ENCODE assay signal across 2 cellular contexts in the genomic region with DNA sequence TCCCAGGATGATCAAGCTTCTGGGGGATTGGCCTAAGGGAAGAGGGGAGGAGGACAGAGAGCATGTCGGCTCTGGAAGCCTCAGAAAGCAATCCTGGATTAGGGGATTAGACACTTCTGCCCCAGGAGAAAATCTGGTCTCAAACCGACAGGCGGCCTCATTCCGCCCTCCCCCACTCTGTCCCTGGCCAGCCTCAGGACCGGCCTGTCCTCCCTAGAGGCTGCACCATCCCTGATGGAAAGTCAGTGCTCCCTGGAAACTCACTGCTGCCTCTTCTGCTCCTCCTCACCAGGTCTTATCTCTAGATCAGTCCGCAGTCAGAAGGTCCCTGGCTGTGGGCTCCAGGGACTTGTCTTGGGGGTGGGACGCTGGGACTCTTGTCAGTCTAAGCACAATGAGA.
TF ChIP-seq lines count a peak whose summit lies in the region.

No MANE protein-coding gene starts in this region.

TF ChIP-seq in K562, 482 proteins besides CTCF, POLR2A, EP300 and RAD21:
- peak; percentile 71; the same call in 1 of the 2 replicates for TF ChIP-seq ZNF263 (CRISPR knock-in tag; IDR thresholded peaks at IDR 0.05; ENCODE audit: borderline replicate concordance)
- TF ChIP-seq MECOM (CRISPR knock-in tag; IDR thresholded peaks at IDR 0.05): no peak
- TF ChIP-seq EHMT2 (IDR thresholded peaks at IDR 0.05): 0 out of 2 replicates have a peak, but pooled peaks have one; percentile 23

TF ChIP-seq in WTC11, 78 proteins besides CTCF, POLR2A, EP300 and RAD21:
- TF ChIP-seq, protein P1, sequence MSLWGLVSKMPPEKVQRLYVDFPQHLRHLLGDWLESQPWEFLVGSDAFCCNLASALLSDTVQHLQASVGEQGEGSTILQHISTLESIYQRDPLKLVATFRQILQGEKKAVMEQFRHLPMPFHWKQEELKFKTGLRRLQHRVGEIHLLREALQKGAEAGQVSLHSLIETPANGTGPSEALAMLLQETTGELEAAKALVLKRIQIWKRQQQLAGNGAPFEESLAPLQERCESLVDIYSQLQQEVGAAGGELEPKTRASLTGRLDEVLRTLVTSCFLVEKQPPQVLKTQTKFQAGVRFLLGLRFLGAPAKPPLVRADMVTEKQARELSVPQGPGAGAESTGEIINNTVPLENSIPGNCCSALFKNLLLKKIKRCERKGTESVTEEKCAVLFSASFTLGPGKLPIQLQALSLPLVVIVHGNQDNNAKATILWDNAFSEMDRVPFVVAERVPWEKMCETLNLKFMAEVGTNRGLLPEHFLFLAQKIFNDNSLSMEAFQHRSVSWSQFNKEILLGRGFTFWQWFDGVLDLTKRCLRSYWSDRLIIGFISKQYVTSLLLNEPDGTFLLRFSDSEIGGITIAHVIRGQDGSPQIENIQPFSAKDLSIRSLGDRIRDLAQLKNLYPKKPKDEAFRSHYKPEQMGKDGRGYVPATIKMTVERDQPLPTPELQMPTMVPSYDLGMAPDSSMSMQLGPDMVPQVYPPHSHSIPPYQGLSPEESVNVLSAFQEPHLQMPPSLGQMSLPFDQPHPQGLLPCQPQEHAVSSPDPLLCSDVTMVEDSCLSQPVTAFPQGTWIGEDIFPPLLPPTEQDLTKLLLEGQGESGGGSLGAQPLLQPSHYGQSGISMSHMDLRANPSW (CRISPR knock-in tag; conservative IDR thresholded peaks at IDR 0.05; ENCODE audit: low read depth): no peak
- no peak for TF ChIP-seq ZNF219 (CRISPR knock-in tag; IDR thresholded peaks at IDR 0.05; ENCODE audit: borderline replicate concordance)
- TF ChIP-seq, protein P2, sequence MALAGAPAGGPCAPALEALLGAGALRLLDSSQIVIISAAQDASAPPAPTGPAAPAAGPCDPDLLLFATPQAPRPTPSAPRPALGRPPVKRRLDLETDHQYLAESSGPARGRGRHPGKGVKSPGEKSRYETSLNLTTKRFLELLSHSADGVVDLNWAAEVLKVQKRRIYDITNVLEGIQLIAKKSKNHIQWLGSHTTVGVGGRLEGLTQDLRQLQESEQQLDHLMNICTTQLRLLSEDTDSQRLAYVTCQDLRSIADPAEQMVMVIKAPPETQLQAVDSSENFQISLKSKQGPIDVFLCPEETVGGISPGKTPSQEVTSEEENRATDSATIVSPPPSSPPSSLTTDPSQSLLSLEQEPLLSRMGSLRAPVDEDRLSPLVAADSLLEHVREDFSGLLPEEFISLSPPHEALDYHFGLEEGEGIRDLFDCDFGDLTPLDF (CRISPR knock-in tag; IDR thresholded peaks at IDR 0.05): no peak
- TF ChIP-seq, protein P3, sequence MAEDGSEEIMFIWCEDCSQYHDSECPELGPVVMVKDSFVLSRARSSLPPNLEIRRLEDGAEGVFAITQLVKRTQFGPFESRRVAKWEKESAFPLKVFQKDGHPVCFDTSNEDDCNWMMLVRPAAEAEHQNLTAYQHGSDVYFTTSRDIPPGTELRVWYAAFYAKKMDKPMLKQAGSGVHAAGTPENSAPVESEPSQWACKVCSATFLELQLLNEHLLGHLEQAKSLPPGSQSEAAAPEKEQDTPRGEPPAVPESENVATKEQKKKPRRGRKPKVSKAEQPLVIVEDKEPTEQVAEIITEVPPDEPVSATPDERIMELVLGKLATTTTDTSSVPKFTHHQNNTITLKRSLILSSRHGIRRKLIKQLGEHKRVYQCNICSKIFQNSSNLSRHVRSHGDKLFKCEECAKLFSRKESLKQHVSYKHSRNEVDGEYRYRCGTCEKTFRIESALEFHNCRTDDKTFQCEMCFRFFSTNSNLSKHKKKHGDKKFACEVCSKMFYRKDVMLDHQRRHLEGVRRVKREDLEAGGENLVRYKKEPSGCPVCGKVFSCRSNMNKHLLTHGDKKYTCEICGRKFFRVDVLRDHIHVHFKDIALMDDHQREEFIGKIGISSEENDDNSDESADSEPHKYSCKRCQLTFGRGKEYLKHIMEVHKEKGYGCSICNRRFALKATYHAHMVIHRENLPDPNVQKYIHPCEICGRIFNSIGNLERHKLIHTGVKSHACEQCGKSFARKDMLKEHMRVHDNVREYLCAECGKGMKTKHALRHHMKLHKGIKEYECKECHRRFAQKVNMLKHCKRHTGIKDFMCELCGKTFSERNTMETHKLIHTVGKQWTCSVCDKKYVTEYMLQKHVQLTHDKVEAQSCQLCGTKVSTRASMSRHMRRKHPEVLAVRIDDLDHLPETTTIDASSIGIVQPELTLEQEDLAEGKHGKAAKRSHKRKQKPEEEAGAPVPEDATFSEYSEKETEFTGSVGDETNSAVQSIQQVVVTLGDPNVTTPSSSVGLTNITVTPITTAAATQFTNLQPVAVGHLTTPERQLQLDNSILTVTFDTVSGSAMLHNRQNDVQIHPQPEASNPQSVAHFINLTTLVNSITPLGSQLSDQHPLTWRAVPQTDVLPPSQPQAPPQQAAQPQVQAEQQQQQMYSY (CRISPR knock-in tag; IDR thresholded peaks at IDR 0.05): no peak
- TF ChIP-seq, protein P4, sequence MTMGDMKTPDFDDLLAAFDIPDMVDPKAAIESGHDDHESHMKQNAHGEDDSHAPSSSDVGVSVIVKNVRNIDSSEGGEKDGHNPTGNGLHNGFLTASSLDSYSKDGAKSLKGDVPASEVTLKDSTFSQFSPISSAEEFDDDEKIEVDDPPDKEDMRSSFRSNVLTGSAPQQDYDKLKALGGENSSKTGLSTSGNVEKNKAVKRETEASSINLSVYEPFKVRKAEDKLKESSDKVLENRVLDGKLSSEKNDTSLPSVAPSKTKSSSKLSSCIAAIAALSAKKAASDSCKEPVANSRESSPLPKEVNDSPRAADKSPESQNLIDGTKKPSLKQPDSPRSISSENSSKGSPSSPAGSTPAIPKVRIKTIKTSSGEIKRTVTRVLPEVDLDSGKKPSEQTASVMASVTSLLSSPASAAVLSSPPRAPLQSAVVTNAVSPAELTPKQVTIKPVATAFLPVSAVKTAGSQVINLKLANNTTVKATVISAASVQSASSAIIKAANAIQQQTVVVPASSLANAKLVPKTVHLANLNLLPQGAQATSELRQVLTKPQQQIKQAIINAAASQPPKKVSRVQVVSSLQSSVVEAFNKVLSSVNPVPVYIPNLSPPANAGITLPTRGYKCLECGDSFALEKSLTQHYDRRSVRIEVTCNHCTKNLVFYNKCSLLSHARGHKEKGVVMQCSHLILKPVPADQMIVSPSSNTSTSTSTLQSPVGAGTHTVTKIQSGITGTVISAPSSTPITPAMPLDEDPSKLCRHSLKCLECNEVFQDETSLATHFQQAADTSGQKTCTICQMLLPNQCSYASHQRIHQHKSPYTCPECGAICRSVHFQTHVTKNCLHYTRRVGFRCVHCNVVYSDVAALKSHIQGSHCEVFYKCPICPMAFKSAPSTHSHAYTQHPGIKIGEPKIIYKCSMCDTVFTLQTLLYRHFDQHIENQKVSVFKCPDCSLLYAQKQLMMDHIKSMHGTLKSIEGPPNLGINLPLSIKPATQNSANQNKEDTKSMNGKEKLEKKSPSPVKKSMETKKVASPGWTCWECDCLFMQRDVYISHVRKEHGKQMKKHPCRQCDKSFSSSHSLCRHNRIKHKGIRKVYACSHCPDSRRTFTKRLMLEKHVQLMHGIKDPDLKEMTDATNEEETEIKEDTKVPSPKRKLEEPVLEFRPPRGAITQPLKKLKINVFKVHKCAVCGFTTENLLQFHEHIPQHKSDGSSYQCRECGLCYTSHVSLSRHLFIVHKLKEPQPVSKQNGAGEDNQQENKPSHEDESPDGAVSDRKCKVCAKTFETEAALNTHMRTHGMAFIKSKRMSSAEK (CRISPR knock-in tag; IDR thresholded peaks at IDR 0.05; ENCODE audit: borderline replicate concordance): no peak
- TF ChIP-seq, protein P5, sequence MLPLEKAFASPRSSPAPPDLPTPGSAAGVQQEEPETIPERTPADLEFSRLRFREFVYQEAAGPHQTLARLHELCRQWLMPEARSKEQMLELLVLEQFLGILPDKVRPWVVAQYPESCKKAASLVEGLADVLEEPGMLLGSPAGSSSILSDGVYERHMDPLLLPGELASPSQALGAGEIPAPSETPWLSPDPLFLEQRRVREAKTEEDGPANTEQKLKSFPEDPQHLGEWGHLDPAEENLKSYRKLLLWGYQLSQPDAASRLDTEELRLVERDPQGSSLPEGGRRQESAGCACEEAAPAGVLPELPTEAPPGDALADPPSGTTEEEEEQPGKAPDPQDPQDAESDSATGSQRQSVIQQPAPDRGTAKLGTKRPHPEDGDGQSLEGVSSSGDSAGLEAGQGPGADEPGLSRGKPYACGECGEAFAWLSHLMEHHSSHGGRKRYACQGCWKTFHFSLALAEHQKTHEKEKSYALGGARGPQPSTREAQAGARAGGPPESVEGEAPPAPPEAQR (CRISPR knock-in tag; IDR thresholded peaks at IDR 0.05): no peak
- no peak for TF ChIP-seq ZNF138 (CRISPR knock-in tag; conservative IDR thresholded peaks at IDR 0.05)
- no peak for TF ChIP-seq NFE2L1 (CRISPR knock-in tag; IDR thresholded peaks at IDR 0.05)
- no peak for TF ChIP-seq GABPB1 (CRISPR knock-in tag; IDR thresholded peaks at IDR 0.05)
- TF ChIP-seq NR2C2 (CRISPR knock-in tag; IDR thresholded peaks at IDR 0.05): no peak
- TF ChIP-seq SP1 (CRISPR knock-in tag; conservative IDR thresholded peaks at IDR 0.05): no peak
- no peak for TF ChIP-seq TP53 (CRISPR knock-in tag; IDR thresholded peaks at IDR 0.05)
- TF ChIP-seq, protein P6, sequence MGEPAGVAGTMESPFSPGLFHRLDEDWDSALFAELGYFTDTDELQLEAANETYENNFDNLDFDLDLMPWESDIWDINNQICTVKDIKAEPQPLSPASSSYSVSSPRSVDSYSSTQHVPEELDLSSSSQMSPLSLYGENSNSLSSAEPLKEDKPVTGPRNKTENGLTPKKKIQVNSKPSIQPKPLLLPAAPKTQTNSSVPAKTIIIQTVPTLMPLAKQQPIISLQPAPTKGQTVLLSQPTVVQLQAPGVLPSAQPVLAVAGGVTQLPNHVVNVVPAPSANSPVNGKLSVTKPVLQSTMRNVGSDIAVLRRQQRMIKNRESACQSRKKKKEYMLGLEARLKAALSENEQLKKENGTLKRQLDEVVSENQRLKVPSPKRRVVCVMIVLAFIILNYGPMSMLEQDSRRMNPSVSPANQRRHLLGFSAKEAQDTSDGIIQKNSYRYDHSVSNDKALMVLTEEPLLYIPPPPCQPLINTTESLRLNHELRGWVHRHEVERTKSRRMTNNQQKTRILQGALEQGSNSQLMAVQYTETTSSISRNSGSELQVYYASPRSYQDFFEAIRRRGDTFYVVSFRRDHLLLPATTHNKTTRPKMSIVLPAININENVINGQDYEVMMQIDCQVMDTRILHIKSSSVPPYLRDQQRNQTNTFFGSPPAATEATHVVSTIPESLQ (CRISPR knock-in tag; IDR thresholded peaks at IDR 0.05): no peak
- no peak for TF ChIP-seq ESRRA (CRISPR knock-in tag; IDR thresholded peaks at IDR 0.05; ENCODE audit: borderline replicate concordance)
- no peak for TF ChIP-seq SMAD4 (CRISPR knock-in tag; IDR thresholded peaks at IDR 0.05)
- no peak for TF ChIP-seq NR1H2 (CRISPR knock-in tag; IDR thresholded peaks at IDR 0.05)
- TF ChIP-seq ZNF423 (CRISPR knock-in tag; IDR thresholded peaks at IDR 0.05): no peak
- no peak for TF ChIP-seq JUN (CRISPR knock-in tag; IDR thresholded peaks at IDR 0.05)
- TF ChIP-seq, protein P7, sequence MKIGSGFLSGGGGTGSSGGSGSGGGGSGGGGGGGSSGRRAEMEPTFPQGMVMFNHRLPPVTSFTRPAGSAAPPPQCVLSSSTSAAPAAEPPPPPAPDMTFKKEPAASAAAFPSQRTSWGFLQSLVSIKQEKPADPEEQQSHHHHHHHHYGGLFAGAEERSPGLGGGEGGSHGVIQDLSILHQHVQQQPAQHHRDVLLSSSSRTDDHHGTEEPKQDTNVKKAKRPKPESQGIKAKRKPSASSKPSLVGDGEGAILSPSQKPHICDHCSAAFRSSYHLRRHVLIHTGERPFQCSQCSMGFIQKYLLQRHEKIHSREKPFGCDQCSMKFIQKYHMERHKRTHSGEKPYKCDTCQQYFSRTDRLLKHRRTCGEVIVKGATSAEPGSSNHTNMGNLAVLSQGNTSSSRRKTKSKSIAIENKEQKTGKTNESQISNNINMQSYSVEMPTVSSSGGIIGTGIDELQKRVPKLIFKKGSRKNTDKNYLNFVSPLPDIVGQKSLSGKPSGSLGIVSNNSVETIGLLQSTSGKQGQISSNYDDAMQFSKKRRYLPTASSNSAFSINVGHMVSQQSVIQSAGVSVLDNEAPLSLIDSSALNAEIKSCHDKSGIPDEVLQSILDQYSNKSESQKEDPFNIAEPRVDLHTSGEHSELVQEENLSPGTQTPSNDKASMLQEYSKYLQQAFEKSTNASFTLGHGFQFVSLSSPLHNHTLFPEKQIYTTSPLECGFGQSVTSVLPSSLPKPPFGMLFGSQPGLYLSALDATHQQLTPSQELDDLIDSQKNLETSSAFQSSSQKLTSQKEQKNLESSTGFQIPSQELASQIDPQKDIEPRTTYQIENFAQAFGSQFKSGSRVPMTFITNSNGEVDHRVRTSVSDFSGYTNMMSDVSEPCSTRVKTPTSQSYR (CRISPR knock-in tag; IDR thresholded peaks at IDR 0.05): no peak
- TF ChIP-seq ZNF263 (CRISPR knock-in tag; IDR thresholded peaks at IDR 0.05; ENCODE audit: low read depth): no peak
TF ChIP-seq in WTC11: peak in this region for 0.
